In the genomic region with DNA sequence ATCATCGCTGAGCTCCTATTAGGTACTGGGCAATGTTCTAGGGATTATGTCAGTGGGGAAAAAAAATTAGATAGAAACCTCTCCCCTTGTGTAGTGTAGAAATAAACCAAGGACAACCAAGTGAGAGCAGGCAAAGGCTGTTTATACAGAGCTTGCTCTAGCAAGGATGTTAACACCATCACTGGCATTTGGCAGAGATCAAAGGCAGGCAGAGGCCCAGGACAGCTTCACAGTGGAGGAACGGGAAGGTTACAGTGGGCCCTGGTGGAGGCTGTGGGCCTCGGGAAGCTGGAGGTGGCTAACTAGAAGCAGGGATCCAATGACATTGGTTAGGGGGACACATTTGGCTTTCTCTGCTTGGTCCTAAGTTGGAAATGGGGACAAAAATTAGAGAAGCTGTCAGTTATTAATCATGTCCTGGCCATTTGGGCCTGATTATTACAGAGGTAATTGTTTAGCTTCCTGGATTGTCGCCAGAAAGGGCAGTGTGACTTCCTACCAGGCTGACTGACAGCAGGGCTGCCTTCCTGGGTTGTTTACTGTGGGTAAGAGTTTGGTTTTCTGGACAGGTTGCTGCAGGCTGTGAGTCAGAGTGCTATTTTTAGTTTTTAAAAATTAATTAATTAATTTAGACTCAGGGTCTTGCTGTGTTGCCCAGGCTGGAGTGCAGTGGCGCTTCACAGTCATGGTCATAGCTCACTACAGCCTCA, we compare ENCODE assay signal across 20 cellular contexts.
DNase-seq lines count a peak whose midpoint lies in the region; ATAC-seq and TF ChIP-seq lines count a peak whose summit lies in the region.
"Had no signal": no experiment of that assay in that cellular context is flagged by ENCODE, and none has a peak within 500 bp of the region (broad histone marks: within the 10 kb centered on the region; RNA-seq: fewer than 3 reads in every experiment).

No MANE protein-coding gene starts in this region.

- TF ChIP-seq CTCF in Calu3 (IDR thresholded peaks at IDR 0.05; ENCODE audit: unreplicated experiment) = no peak
- no peak for TF ChIP-seq CTCF in nephron progenitor cell (IDR thresholded peaks at IDR 0.05)
- no peak for TF ChIP-seq CTCF in Caco-2 (IDR thresholded peaks at IDR 0.05; ENCODE audit: insufficient read depth in 1 of 2, low read depth in 1 of 2, low read length in 1 of 2, severe bottlenecking in 1 of 2, unreplicated experiment in 1 of 2)

- H3K27me3 Mint-ChIP-seq in Calu3 (ENCODE audit: unreplicated experiment) = peaks cover 11% of the 10 kb centered on the region
- no peaks in the 10 kb centered on the region for H3K27me3 Mint-ChIP-seq in central memory CD8-positive, alpha-beta T cell
- H3K27me3 Mint-ChIP-seq in nephron progenitor cell (ENCODE audit: low read depth, poor library complexity) = peaks cover 14% of the 10 kb centered on the region
- H3K27me3 Mint-ChIP-seq in Caco-2 (ENCODE audit: insufficient read depth, unreplicated experiment) = no peaks in the 10 kb centered on the region

- H3K4me1 ChIP-seq in Caco-2 = no peaks in the 10 kb centered on the region
- H3K4me1 ChIP-seq: thyroid gland had no signal

- DNase-seq in NCI-H1105 treated with DMSO at 0.1 percent for 48 hours (lab: John Stamatoyannopoulos, UW) = peak; percentile 24
- DNase-seq in NCI-H1105 (lab: John Stamatoyannopoulos, UW) = no peak
- DNase-seq in Calu3 = peak; percentile 3
- no peak for DNase-seq in central memory CD8-positive, alpha-beta T cell (ENCODE audit: low spot score in 2 of 2)
- DNase-seq in nephron progenitor cell = no peak
- no peak for DNase-seq in NCI-H187 treated with DMSO at 0.1 percent for 48 hours (lab: John Stamatoyannopoulos, UW)
- DNase-seq in Caco-2 = no peak
- no peak for DNase-seq in NCI-H446 (lab: John Stamatoyannopoulos, UW)
- DNase-seq: activated CD4-positive, CD25-positive, alpha-beta regulatory T cell treated with anti-CD3 and anti-CD28 coated beads, Interleukin-2, amount 50 U/mL, for 72 hours; activated CD8-positive, alpha-beta memory T cell treated with anti-CD3 and anti-CD28 coated beads for 24 hours; C1 segment of cervical spinal cord; DND-41; heart left ventricle; stimulated activated CD4-positive, alpha-beta T cell treated with anti-CD3 and anti-CD28 coated beads, Interleukin-15, amount 100 ng/mL, for 24 hours; thyroid gland had no signal

- intact Hi-C loops in Calu3 (cut with micrococcal nuclease; ENCODE audit: unreplicated experiment) (no loop called here), Caco-2 (cut with micrococcal nuclease; ENCODE audit: unreplicated experiment) (no loop called here)

- ATAC-seq in central memory CD8-positive, alpha-beta T cell (replicated peaks; ENCODE audit: extremely low read depth, poor library complexity, severe bottlenecking) = no peak
- ATAC-seq: GM23338; stimulated activated memory B cell treated with anti-CD40 and anti-IgM and Interleukin-4, amounts not matched to agents 10 μg/mL and 1 μg/mL and 100 μg/mL, for 72 hours had no signal

- H3K4me1 Mint-ChIP-seq in Calu3 (ENCODE audit: low read depth, unreplicated experiment) (peaks cover 6% of the 10 kb centered on the region), nephron progenitor cell (peaks cover 27% of the 10 kb centered on the region), Caco-2 (ENCODE audit: low read depth, unreplicated experiment) (peaks cover 14% of the 10 kb centered on the region)
- H3K4me1 Mint-ChIP-seq in central memory CD8-positive, alpha-beta T cell = no peaks in the 10 kb centered on the region

- H3K27me3 ChIP-seq in Caco-2 (replicated peaks; ENCODE audit: control insufficient read depth, insufficient read depth, low read length) = no peaks in the 10 kb centered on the region
- H3K27me3 ChIP-seq: cardiac muscle cell, heart left ventricle, thyroid gland had no signal

- H3K4me3 ChIP-seq in Caco-2 (ENCODE audit: low read depth, low read length) = no peak overlapping the region
- H3K4me3 ChIP-seq: cardiac muscle cell, GM23338, heart left ventricle, lung, thyroid gland had no signal

- no peak overlapping the region for H3K4me3 Mint-ChIP-seq in Calu3 (ENCODE audit: low read depth, unreplicated experiment)
- H3K4me3 Mint-ChIP-seq in central memory CD8-positive, alpha-beta T cell = no peak overlapping the region
- no peak overlapping the region for H3K4me3 Mint-ChIP-seq in nephron progenitor cell
- no peak overlapping the region for H3K4me3 Mint-ChIP-seq in Caco-2 (ENCODE audit: unreplicated experiment)
- H3K4me3 Mint-ChIP-seq: GM23338; stimulated activated memory B cell treated with anti-CD40 and anti-IgM and Interleukin-4, amounts not matched to agents 10 μg/mL and 1 μg/mL and 100 μg/mL, for 72 hours had no signal

- no TSS peak for BruUV-seq in Calu3 (replicated peaks; lab: Mats Ljungman, UMichigan)
- BruUV-seq in Caco-2 (replicated peaks; lab: Mats Ljungman, UMichigan) = no TSS peak

- H3K36me3 Mint-ChIP-seq in Calu3 (ENCODE audit: insufficient read depth, unreplicated experiment) (no peaks in the 10 kb centered on the region), nephron progenitor cell (ENCODE audit: low read depth) (no peaks in the 10 kb centered on the region), Caco-2 (ENCODE audit: insufficient read depth, unreplicated experiment) (no peaks in the 10 kb centered on the region)
- H3K36me3 Mint-ChIP-seq in central memory CD8-positive, alpha-beta T cell (ENCODE audit: insufficient read depth) = peaks cover 2% of the 10 kb centered on the region
- H3K36me3 Mint-ChIP-seq: immature natural killer cell; stimulated activated memory B cell treated with anti-CD40 and anti-IgM and Interleukin-4, amounts not matched to agents 10 μg/mL and 1 μg/mL and 100 μg/mL, for 72 hours had no signal

- H3K27ac Mint-ChIP-seq in Calu3 (ENCODE audit: unreplicated experiment) = no peak overlapping the region
- peak overlapping the region; percentile 19 for H3K27ac Mint-ChIP-seq in central memory CD8-positive, alpha-beta T cell (ENCODE audit: low read depth)
- peak overlapping the region; percentile 8 for H3K27ac Mint-ChIP-seq in nephron progenitor cell
- no peak overlapping the region for H3K27ac Mint-ChIP-seq in Caco-2 (ENCODE audit: unreplicated experiment)
- H3K27ac Mint-ChIP-seq: GM23338; stimulated activated memory B cell treated with anti-CD40 and anti-IgM and Interleukin-4, amounts not matched to agents 10 μg/mL and 1 μg/mL and 100 μg/mL, for 72 hours had no signal

- POLR2A ChIA-PET in Caco-2 (lab: Charles Lee) = no interaction called here

- H3K9me3 Mint-ChIP-seq in Calu3 (ENCODE audit: low read depth, unreplicated experiment) = no peaks in the 10 kb centered on the region
- peaks cover 5% of the 10 kb centered on the region for H3K9me3 Mint-ChIP-seq in central memory CD8-positive, alpha-beta T cell
- no peaks in the 10 kb centered on the region for H3K9me3 Mint-ChIP-seq in nephron progenitor cell
- no peaks in the 10 kb centered on the region for H3K9me3 Mint-ChIP-seq in Caco-2 (ENCODE audit: unreplicated experiment)
- H3K9me3 Mint-ChIP-seq: GM23338, immature natural killer cell had no signal

- no peaks in the 10 kb centered on the region for H3K9me3 ChIP-seq in Caco-2
- H3K9me3 ChIP-seq: heart left ventricle, thyroid gland had no signal

- no peaks in the 10 kb centered on the region for H3K36me3 ChIP-seq in Caco-2 (ENCODE audit: control insufficient read depth, insufficient read depth, low read length)
- H3K36me3 ChIP-seq: cardiac muscle cell, heart left ventricle, thyroid gland had no signal

- CTCF ChIA-PET in Calu3 (lab: Charles Lee) (interaction anchor here (0.7 kb wide), 1 partner anchor 104 kb away, joined by 3 read pairs; no protein-coding TSS in a partner anchor), Caco-2 (lab: Charles Lee) (no interaction called here)

Comparison
In these comparisons a context has a peak if more than half of its experiments do, and no peak if none do; other contexts are left out.
1. DNase-seq: peak in NCI-H1105 treated with DMSO at 0.1 percent for 48 hours (single experiment) and Calu3 (single experiment); none in NCI-H1105 (single experiment), central memory CD8-positive, alpha-beta T cell (0 of 2), nephron progenitor cell (single experiment), NCI-H187 treated with DMSO at 0.1 percent for 48 hours (single experiment), Caco-2 (0 of 2) and NCI-H446 (0 of 2).
2. H3K27ac Mint-ChIP-seq: peak in central memory CD8-positive, alpha-beta T cell (single experiment) and nephron progenitor cell (single experiment); none in Calu3 (single experiment) and Caco-2 (single experiment).